In the genomic region with DNA sequence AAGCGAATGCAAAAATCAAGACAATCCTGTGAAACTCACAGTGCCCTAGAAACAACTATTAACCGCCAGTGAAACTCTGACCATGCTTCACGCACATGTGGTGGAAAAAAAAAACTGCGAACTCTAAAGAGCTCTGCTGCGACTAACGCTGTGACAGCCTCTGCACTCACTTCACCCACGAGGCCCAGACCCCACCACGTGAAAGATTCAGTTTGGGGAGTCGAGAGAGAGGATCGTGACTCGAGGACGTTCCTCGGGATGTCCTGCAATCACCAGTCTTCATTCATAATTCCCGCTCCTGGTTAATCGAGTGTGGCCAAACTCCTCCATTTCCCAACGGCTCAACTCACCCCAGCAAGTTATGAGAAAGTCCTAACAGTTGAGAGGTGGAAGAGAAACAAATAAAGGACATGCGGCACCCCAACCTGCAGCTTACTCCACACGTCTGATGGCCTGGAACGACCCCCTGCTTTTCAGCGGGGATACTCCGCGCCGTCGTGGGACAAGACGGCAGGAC, we compare ENCODE assay signal across 8 cellular contexts. TPM values are rescaled to one million over a fixed set of nuclear protein-coding genes. Genes with fewer than 3 reads are reported as not detected.
A peak's percentile ranks its signal among the peaks of the same experiment; 100 is the strongest.
DNase-seq lines count a peak whose midpoint lies in the region; ATAC-seq, FAIRE-seq and TF ChIP-seq lines count a peak whose summit lies in the region.

No MANE protein-coding gene starts in this region.

- H3K4me2 ChIP-seq in fibroblast of lung (ENCODE audit: extremely low read depth, insufficient read depth, low read length) (peak overlapping the region; percentile 86), trophoblast cell (ENCODE audit: low read length) (peak overlapping the region; percentile 88)

- ATAC-seq in activated CD8-positive, alpha-beta memory T cell treated with anti-CD3 and anti-CD28 coated beads, Interleukin-2, amount 10 ng/mL, durations not matched to agents 7 days and 5 days: no peak
- ATAC-seq in GM19463 (IDR thresholded peaks at IDR 0.05; ENCODE audit: unreplicated experiment) (no peak), HG03045 (IDR thresholded peaks at IDR 0.05; ENCODE audit: unreplicated experiment) (no peak)

- peak overlapping the region; percentile 98 to 99 for H3K4me3 Mint-ChIP-seq in CD14-positive monocyte
- H3K4me3 Mint-ChIP-seq in activated CD8-positive, alpha-beta memory T cell treated with anti-CD3 and anti-CD28 coated beads, Interleukin-2, amount 10 ng/mL, durations not matched to agents 7 days and 5 days: peak overlapping the region; percentile 87

- H3K4me3 ChIP-seq in Jurkat, Clone E6-1 (ENCODE audit: low read length): peak overlapping the region; percentile 85
- H3K4me3 ChIP-seq in fibroblast of lung (replicated peaks in 1 of 4; ENCODE audit: control extremely low read depth in 1 of 4, insufficient read depth in 1 of 4, low read depth in 3 of 4, low read length in 4 of 4) (peak overlapping the region; percentile 81 to 97 (median 86)), trophoblast cell (ENCODE audit: low read depth, low read length) (peak overlapping the region; percentile 95)

- H3K9me3 Mint-ChIP-seq in CD14-positive monocyte: no peaks in the 10 kb centered on the region
- no peaks in the 10 kb centered on the region for H3K9me3 Mint-ChIP-seq in activated CD8-positive, alpha-beta memory T cell treated with anti-CD3 and anti-CD28 coated beads, Interleukin-2, amount 10 ng/mL, durations not matched to agents 7 days and 5 days (ENCODE audit: low read depth)

- H3K27me3 ChIP-seq in fibroblast of lung (ENCODE audit: control insufficient read depth, insufficient read depth, low read length): no peaks in the 10 kb centered on the region
- H3K27me3 ChIP-seq in trophoblast cell (ENCODE audit: insufficient read depth, low read length): no peaks in the 10 kb centered on the region

- H2BK120ac ChIP-seq in trophoblast cell (ENCODE audit: insufficient read depth, low read length, poor library complexity): no peak overlapping the region

- no peak overlapping the region for H3K18ac ChIP-seq in trophoblast cell (ENCODE audit: low read length)

- peaks cover 50% of the 10 kb centered on the region for H3K4me1 Mint-ChIP-seq in CD14-positive monocyte
- H3K4me1 Mint-ChIP-seq in activated CD8-positive, alpha-beta memory T cell treated with anti-CD3 and anti-CD28 coated beads, Interleukin-2, amount 10 ng/mL, durations not matched to agents 7 days and 5 days: peaks cover 52% of the 10 kb centered on the region

- peak overlapping the region; percentile 87 for H3K14ac ChIP-seq in trophoblast cell (ENCODE audit: low read length)

- H3K9me3 ChIP-seq in fibroblast of lung (ENCODE audit: control insufficient read depth, insufficient read depth, low read depth, low read length) (no peaks in the 10 kb centered on the region), trophoblast cell (ENCODE audit: insufficient read depth, low read depth, low read length) (no peaks in the 10 kb centered on the region)

- no peak overlapping the region for H2BK5ac ChIP-seq in trophoblast cell (ENCODE audit: low read depth, low read length, poor library complexity)

- H2BK12ac ChIP-seq in trophoblast cell (ENCODE audit: low read length): no peak overlapping the region

- H3K4ac ChIP-seq in trophoblast cell (ENCODE audit: low read depth, low read length): peak overlapping the region; percentile 100

- H3K36me3 Mint-ChIP-seq in CD14-positive monocyte: peaks cover 21 to 22% of the 10 kb centered on the region in 2 donors
- H3K36me3 Mint-ChIP-seq in activated CD8-positive, alpha-beta memory T cell treated with anti-CD3 and anti-CD28 coated beads, Interleukin-2, amount 10 ng/mL, durations not matched to agents 7 days and 5 days: peaks cover 53% of the 10 kb centered on the region

- CTCF ChIA-PET in activated CD8-positive, alpha-beta memory T cell treated with anti-CD3 and anti-CD28 coated beads, Interleukin-2, amount 10 ng/mL, durations not matched to agents 7 days and 5 days (lab: Charles Lee): interaction anchor here (0.6 to 5.4 kb wide), 17 partner anchors 11 to 505 kb away, joined by 3 to 23 read pairs (median 3); a partner anchor contains a TSS

- H3K79me1 ChIP-seq in trophoblast cell (ENCODE audit: low read length): peaks cover 13% of the 10 kb centered on the region

- intact Hi-C loops in CD14-positive monocyte (cut with micrococcal nuclease): no loop called here

- H3K27ac ChIP-seq in fibroblast of lung (ENCODE audit: insufficient read depth, low read length): peak overlapping the region; percentile 88
- no peak overlapping the region for H3K27ac ChIP-seq in trophoblast cell (ENCODE audit: low read depth, low read length)

- H3K79me2 ChIP-seq in fibroblast of lung (ENCODE audit: control insufficient read depth, insufficient read depth, low read length) (peaks cover 60% of the 10 kb centered on the region), trophoblast cell (ENCODE audit: control insufficient read depth, insufficient read depth, low read length, poor library complexity) (peaks cover 15% of the 10 kb centered on the region)

- H3K27ac Mint-ChIP-seq in CD14-positive monocyte: peak overlapping the region; percentile 93 to 99 (median 95)
- H3K27ac Mint-ChIP-seq in activated CD8-positive, alpha-beta memory T cell treated with anti-CD3 and anti-CD28 coated beads, Interleukin-2, amount 10 ng/mL, durations not matched to agents 7 days and 5 days: peak overlapping the region; percentile 93

- H3K36me3 ChIP-seq in fibroblast of lung (ENCODE audit: control insufficient read depth, insufficient read depth, low read length) (peaks cover 12% of the 10 kb centered on the region), trophoblast cell (ENCODE audit: control insufficient read depth in 1 of 2, insufficient read depth in 2 of 2, low read length in 2 of 2) (peaks cover 5 to 8% of the 10 kb centered on the region in 2 experiments)

- H4K12ac ChIP-seq in trophoblast cell (ENCODE audit: low read depth, low read length): peak overlapping the region; percentile 68

- H2AFZ ChIP-seq in fibroblast of lung (ENCODE audit: low read length) (no peak overlapping the region), trophoblast cell (ENCODE audit: insufficient read depth, low read length, poor library complexity) (peak overlapping the region; percentile 48)

- WGBS in trophoblast cell (ENCODE audit: extremely low coverage, insufficient coverage, insufficient read length): no CpG with 5 or more reads among the region's 25 CpGs

- FAIRE-seq in urothelium cell line (lab: Jason Lieb, UNC): no peak

- H3K27me3 Mint-ChIP-seq in CD14-positive monocyte (ENCODE audit: low read depth in 3 of 3): peaks cover 0 to 2% (median 0%) of the 10 kb centered on the region in 3 donors
- no peaks in the 10 kb centered on the region for H3K27me3 Mint-ChIP-seq in activated CD8-positive, alpha-beta memory T cell treated with anti-CD3 and anti-CD28 coated beads, Interleukin-2, amount 10 ng/mL, durations not matched to agents 7 days and 5 days

- no peak overlapping the region for H2AK5ac ChIP-seq in trophoblast cell (ENCODE audit: low read length)

- TF ChIP-seq CTCF in CD14-positive monocyte (IDR thresholded peaks at IDR 0.05) (no peak), fibroblast of lung (conservative IDR thresholded peaks at IDR 0.05 in 1 of 2, IDR thresholded peaks at IDR 0.05 in 1 of 2; ENCODE audit: low read depth in 1 of 2, low read length in 2 of 2) (no peak)

- H3K4me1 ChIP-seq in fibroblast of lung (ENCODE audit: control insufficient read depth, extremely low read depth, insufficient read depth, low read length): peaks cover 7% of the 10 kb centered on the region
- H3K4me1 ChIP-seq in trophoblast cell (ENCODE audit: control insufficient read depth in 1 of 2, insufficient read depth in 2 of 2, low read length in 2 of 2): no peaks in the 10 kb centered on the region

- H3K23ac ChIP-seq in trophoblast cell (ENCODE audit: low read length): peak overlapping the region; percentile 11

- peak overlapping the region; percentile 25 for H4K91ac ChIP-seq in trophoblast cell (ENCODE audit: low read depth, low read length)

- H4K20me1 ChIP-seq in fibroblast of lung (ENCODE audit: control insufficient read depth, extremely low read depth, insufficient read depth, low read length): peaks cover 22% of the 10 kb centered on the region

- DNase-seq in CD14-positive monocyte (ENCODE audit: low spot score) (peak; percentile 46), fibroblast of lung (ENCODE audit: low read depth in 2 of 2) (peak; percentile 18 to 21), trophoblast cell (peak in 1 of 2 donors; percentile 29), urothelium cell line (ENCODE audit: low spot score) (peak; percentile 18)
- DNase-seq in Jurkat, Clone E6-1 (ENCODE audit: low read depth, low spot score): no peak
- DNase-seq in activated CD8-positive, alpha-beta memory T cell treated with anti-CD3 and anti-CD28 coated beads, Interleukin-2, amount 10 ng/mL, durations not matched to agents 7 days and 5 days: peak; percentile 61

- no peak overlapping the region for H4K8ac ChIP-seq in trophoblast cell (ENCODE audit: low read depth, low read length)

- peak overlapping the region; percentile 84 for H3K9ac ChIP-seq in fibroblast of lung (ENCODE audit: insufficient read depth, low read length)
- peak overlapping the region; percentile 96 for H3K9ac ChIP-seq in trophoblast cell (ENCODE audit: low read length)

RNA-seq across cellular contexts. Expression of a gene that starts 1.1 kb away (rescaled TPM):
- polyA plus RNA-seq in CD14-positive monocyte (10 to 100 TPM; 75.3 to 78.8 TPM), fibroblast of lung (273 and 331 TPM in 2 replicates)
- polyA plus RNA-seq in Jurkat, Clone E6-1 (2012; ENCODE audit: insufficient read depth, insufficient read length): 357 TPM
- total RNA-seq in activated CD8-positive, alpha-beta memory T cell treated with anti-CD3 and anti-CD28 coated beads, Interleukin-2, amount 10 ng/mL, durations not matched to agents 7 days and 5 days: 100 to 1,000 TPM; 250 to 347 TPM
- 128 TPM in 2 replicates for total RNA-seq in fibroblast of lung
- 218 and 265 TPM in 2 replicates for polyA plus RNA-seq in fibroblast of lung (2012)
- 25.8 and 43.3 TPM in 2 replicates for polyA minus RNA-seq in fibroblast of lung (ENCODE audit: low replicate concordance)
- polyA plus RNA-seq in trophoblast cell (2013): 248 and 260 TPM in 2 replicates
